Comparison of ENCODE assay signal across 22 cellular contexts in the genomic region with DNA sequence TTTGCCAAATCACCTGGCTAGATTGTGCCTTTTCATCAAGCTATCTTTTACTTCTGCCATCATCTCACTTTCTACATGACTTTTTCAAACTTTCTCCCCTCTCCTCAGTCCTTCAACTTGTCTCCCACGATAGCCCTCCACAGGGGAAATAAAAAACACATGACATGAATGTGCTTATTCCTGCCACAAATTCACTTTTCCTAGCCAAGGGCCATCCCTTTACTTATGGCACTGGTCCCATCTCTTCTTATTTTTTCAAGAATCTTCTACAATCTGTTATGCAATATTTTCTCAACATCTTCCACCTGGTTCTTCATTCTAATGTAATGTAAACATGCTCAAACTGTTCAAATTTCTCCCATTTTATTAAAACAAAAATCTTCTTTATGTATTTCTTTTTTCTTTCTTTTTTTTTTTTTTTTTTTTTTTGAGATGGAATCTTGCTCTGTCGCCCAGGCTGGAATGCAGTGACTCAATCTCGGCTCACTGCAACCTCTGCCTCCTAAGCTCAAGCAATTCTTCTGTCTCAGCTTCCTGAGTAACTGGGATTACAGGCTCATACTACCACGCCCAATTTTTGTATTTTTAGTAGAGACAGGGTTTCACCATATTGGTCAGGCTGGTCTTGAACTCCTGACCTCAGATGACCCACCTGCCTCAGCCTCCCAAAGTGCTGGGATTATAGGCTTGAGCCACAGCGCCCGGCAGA. TPM values are rescaled to one million over a fixed set of nuclear protein-coding genes. Genes with fewer than 3 reads are reported as not detected.
DNase-seq lines count a peak whose midpoint lies in the region; ATAC-seq and TF ChIP-seq lines count a peak whose summit lies in the region.
"Not testable (repeated sequence)": the region's sequence is repeated elsewhere in the genome, so short reads cannot be mapped to it uniquely, and the experiment has no call there.
"Had no signal": no experiment of that assay in that cellular context is flagged by ENCODE, and none has a peak within 500 bp of the region (broad histone marks: within the 10 kb centered on the region; RNA-seq: fewer than 3 reads in every experiment).

No MANE protein-coding gene starts in this region.

- H2BK120ac ChIP-seq in mesenchymal stem cell (ENCODE audit: low read depth, low read length): not testable (repeated sequence)

- not testable (repeated sequence) for H3K4ac ChIP-seq in mesenchymal stem cell (ENCODE audit: low read depth in 1 of 2, low read length in 2 of 2)

- not testable (repeated sequence) for H3K79me2 ChIP-seq in PC-3 (ENCODE audit: low read length)

- not testable (repeated sequence) for H3K27me3 ChIP-seq in PC-3 (ENCODE audit: low read length); mesenchymal stem cell (ENCODE audit: control insufficient read depth in 1 of 2, insufficient read depth in 1 of 2, low read length in 2 of 2)

- not testable (repeated sequence) for H3K4me3 ChIP-seq in HEK293 (ENCODE audit: low read depth, low read length); PC-3 (ENCODE audit: low read length); choroid plexus epithelial cell (ENCODE audit: low read depth, low read length); fibroblast of pulmonary artery (replicated peaks; ENCODE audit: low read depth, low read length); mesenchymal stem cell (ENCODE audit: insufficient read depth in 1 of 2, low read depth in 1 of 2, low read length in 2 of 2)

- POLR2A ChIA-PET in HEK293 (lab: Yijun Ruan, JAX); PC-3 (lab: Charles Lee; ENCODE audit: unreplicated experiment): not testable (repeated sequence)

- not testable (repeated sequence) for H3F3A ChIP-seq in PC-3 (ENCODE audit: low read length, unreplicated experiment)

- TF ChIP-seq CTCF in HEK293 (tag by site-specific recombination; IDR thresholded peaks at IDR 0.05); PC-3 (conservative IDR thresholded peaks at IDR 0.05; ENCODE audit: low read depth, low read length); choroid plexus epithelial cell (conservative IDR thresholded peaks at IDR 0.05; ENCODE audit: low read depth, low read length); fibroblast of pulmonary artery (IDR thresholded peaks at IDR 0.05; ENCODE audit: low read length, missing control alignments): not testable (repeated sequence)

- not testable (repeated sequence) for BruUV-seq in PC-3 (replicated peaks; lab: Mats Ljungman, UMichigan)

- not testable (repeated sequence) for H3K79me1 ChIP-seq in mesenchymal stem cell (replicated peaks; ENCODE audit: low read length, poor library complexity, severe bottlenecking)

- H3K9me3 ChIP-seq in HEK293 (ENCODE audit: control insufficient read depth, insufficient read depth, low read depth, low read length); PC-3 (ENCODE audit: low read length); mesenchymal stem cell (ENCODE audit: control insufficient read depth, low read length): not testable (repeated sequence)

- not testable (repeated sequence) for H2BK12ac ChIP-seq in mesenchymal stem cell (ENCODE audit: low read length in 2 of 2)

- not testable (repeated sequence) for H3K14ac ChIP-seq in mesenchymal stem cell (ENCODE audit: low read length in 2 of 2)

- H3K9me2 ChIP-seq in PC-3 (replicated peaks; ENCODE audit: low read length): not testable (repeated sequence)

- not testable (repeated sequence) for H3K4me1 ChIP-seq in HEK293 (ENCODE audit: control insufficient read depth, insufficient read depth, low read length); mesenchymal stem cell (ENCODE audit: control insufficient read depth, insufficient read depth, low read depth, low read length)
- peaks cover 12% of the 10 kb centered on the region for H3K4me1 ChIP-seq in PC-3 (ENCODE audit: insufficient read depth, low read length)

- H3K9ac ChIP-seq in PC-3 (ENCODE audit: low read length): not testable (repeated sequence)
- peak overlapping the region; percentile 18 for H3K9ac ChIP-seq in mesenchymal stem cell (ENCODE audit: low read length)

- H3K36me3 ChIP-seq in HEK293 (ENCODE audit: control insufficient read depth in 2 of 2, insufficient read depth in 1 of 2, low read length in 2 of 2); PC-3 (ENCODE audit: low read depth, low read length); mesenchymal stem cell (ENCODE audit: control insufficient read depth in 1 of 2, insufficient read depth in 2 of 2, low read depth in 1 of 2, low read length in 2 of 2): not testable (repeated sequence)

- WGBS in mesenchymal stem cell: 77% methylated on average over 4 of the region's 6 CpGs

- H4K91ac ChIP-seq in mesenchymal stem cell (ENCODE audit: low read length): not testable (repeated sequence)

- H3K27ac ChIP-seq in HEK293 (ENCODE audit: extremely low read depth, low read depth, low read length); mesenchymal stem cell (ENCODE audit: low read length, poor library complexity, severe bottlenecking): not testable (repeated sequence)
- H3K27ac ChIP-seq in PC-3 (ENCODE audit: low read length): peak overlapping the region; percentile 25; the same call in 1 of the 2 replicates

- H3K18ac ChIP-seq in mesenchymal stem cell (ENCODE audit: low read depth in 1 of 2, low read length in 2 of 2): not testable (repeated sequence)

- H4K8ac ChIP-seq in mesenchymal stem cell (ENCODE audit: low read length): not testable (repeated sequence)

- not testable (repeated sequence) for H2AK5ac ChIP-seq in mesenchymal stem cell (ENCODE audit: low read length, severe bottlenecking)

- peak overlapping the region; percentile 51 for H3K4me2 ChIP-seq in PC-3 (ENCODE audit: low read length)
- not testable (repeated sequence) for H3K4me2 ChIP-seq in mesenchymal stem cell (ENCODE audit: low read length, poor library complexity, severe bottlenecking)

- intact Hi-C loops in PC-3 (cut with micrococcal nuclease): not testable (repeated sequence)

- DNase-seq in Daoy (ENCODE audit: low read depth) (peak; percentile 57), PC-3 (peak; percentile 65), amniotic epithelial cell (ENCODE audit: low read depth) (peak; percentile 51), choroid plexus epithelial cell (ENCODE audit: low read depth) (peak; percentile 65), fibroblast of pulmonary artery (ENCODE audit: low read depth) (peak; percentile 71), mesenchymal stem cell (peak; percentile 35), stromal cell of bone marrow (ENCODE audit: low read depth) (peak; percentile 68)

- H2BK15ac ChIP-seq in mesenchymal stem cell (ENCODE audit: low read depth, poor library complexity, severe bottlenecking): not testable (repeated sequence)

- H2BK5ac ChIP-seq in mesenchymal stem cell (ENCODE audit: low read depth, low read length, poor library complexity, severe bottlenecking): not testable (repeated sequence)

- H4K20me1 ChIP-seq in PC-3 (ENCODE audit: low read length): not testable (repeated sequence)

- ATAC-seq in PC-3: peak; percentile 71

- not testable (repeated sequence) for H3K23ac ChIP-seq in mesenchymal stem cell (ENCODE audit: low read length in 2 of 2)

- CTCF ChIA-PET in HEK293 (lab: Yijun Ruan, JAX); PC-3 (lab: Charles Lee): not testable (repeated sequence)

- H2AFZ ChIP-seq in PC-3 (ENCODE audit: low read length): peak overlapping the region; percentile 34; the same call in 1 of the 2 replicates
- not testable (repeated sequence) for H2AFZ ChIP-seq in mesenchymal stem cell (ENCODE audit: low read depth, low read length)

TF ChIP-seq in HEK293, 187 proteins besides CTCF, POLR2A, EP300 and RAD21:
- TF ChIP-seq PRDM1 (tag by site-specific recombination; IDR thresholded peaks at IDR 0.05): peak; percentile 48; the same call in 1 of the 2 replicates

RNA-seq across cellular contexts. Expression of a gene that starts 32.3 kb away (rescaled TPM):
- total RNA-seq in Daoy (2014; rRNA removed; shearing (Covaris generic)): not detected in 2 replicates
- total RNA-seq in PC-3 (2014; rRNA removed): not detected in 2 replicates
- not detected for polyA plus RNA-seq in mesenchymal stem cell (2013, experiment 1 of 2)
- polyA plus RNA-seq in mesenchymal stem cell (2013, experiment 2 of 2): not detected
- total RNA-seq: activated CD8-positive, alpha-beta memory T cell treated with anti-CD3 and anti-CD28 coated beads, Interleukin-2, amount 10 ng/mL, durations not matched to agents 7 days and 5 days; activated naive CD8-positive, alpha-beta T cell treated with anti-CD3 and anti-CD28 coated beads for 36 hours; activated T-cell treated with anti-CD3 and anti-CD28 coated beads, Interleukin-2, amount 50 U/mL, for 4 hours; body of pancreas; CD4-positive, alpha-beta T cell; cerebellum; gastroesophageal sphincter; left colon; lung microvascular endothelial cell; ovary; suprapubic skin; upper lobe of right lung had no signal
- polyA plus RNA-seq: ovary had no signal

RNA-seq across cellular contexts. Expression of a gene that starts 57.4 kb away (rescaled TPM):
- total RNA-seq in Daoy (2014; rRNA removed; shearing (Covaris generic)): not detected in 2 replicates
- not detected in 2 replicates for total RNA-seq in PC-3 (2014; rRNA removed)
- polyA plus RNA-seq in mesenchymal stem cell (2013, experiment 1 of 2): not detected
- not detected for polyA plus RNA-seq in mesenchymal stem cell (2013, experiment 2 of 2)
- total RNA-seq: activated CD8-positive, alpha-beta memory T cell treated with anti-CD3 and anti-CD28 coated beads, Interleukin-2, amount 10 ng/mL, durations not matched to agents 7 days and 5 days; activated naive CD8-positive, alpha-beta T cell treated with anti-CD3 and anti-CD28 coated beads for 36 hours; activated T-cell treated with anti-CD3 and anti-CD28 coated beads, Interleukin-2, amount 50 U/mL, for 4 hours; body of pancreas; CD4-positive, alpha-beta T cell; cerebellum; gastroesophageal sphincter; left colon; lung microvascular endothelial cell; mucosa of gallbladder; ovary; suprapubic skin; upper lobe of right lung had no signal
- polyA plus RNA-seq: small intestine had no signal
